In the genomic region with DNA sequence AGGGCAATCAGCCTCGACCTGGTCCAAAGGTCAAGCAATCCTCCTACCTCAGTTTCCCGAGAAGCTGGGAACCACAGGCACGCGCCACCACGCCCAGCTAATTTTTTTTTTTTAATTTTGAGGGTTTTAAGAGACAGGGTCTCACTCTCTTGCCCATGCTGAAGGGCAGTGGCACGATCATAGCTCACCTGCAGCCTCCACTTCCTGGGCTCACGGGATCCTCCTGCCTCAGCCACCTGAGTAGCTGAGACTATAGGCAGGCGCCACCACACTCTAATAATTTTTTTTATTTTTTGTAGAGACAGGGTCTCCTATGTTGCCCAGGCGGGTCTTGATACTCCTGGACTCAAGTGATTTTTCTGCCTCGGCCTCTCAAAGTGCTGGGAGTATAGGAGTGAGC, we compare ENCODE assay signal across 10 cellular contexts. TPM values are rescaled to one million over a fixed set of nuclear protein-coding genes. Genes with fewer than 3 reads are reported as not detected.
DNase-seq lines count a peak whose midpoint lies in the region; ATAC-seq, FAIRE-seq and TF ChIP-seq lines count a peak whose summit lies in the region.
"Had no signal": no experiment of that assay in that cellular context is flagged by ENCODE, and none has a peak within 500 bp of the region (broad histone marks: within the 10 kb centered on the region; RNA-seq: fewer than 3 reads in every experiment).

No MANE protein-coding gene starts in this region.

- peaks cover 59% of the 10 kb centered on the region for H3K79me2 ChIP-seq in Loucy (ENCODE audit: insufficient read depth, low read length)

- no peaks in the 10 kb centered on the region for H3K36me3 ChIP-seq in CD4-positive, CD25-positive, alpha-beta regulatory T cell (ENCODE audit: control insufficient read depth, insufficient read depth, low read length)
- H3K36me3 ChIP-seq in Loucy (ENCODE audit: insufficient read depth, low read length) (no peaks in the 10 kb centered on the region), small intestine (ENCODE audit: control insufficient read depth in 2 of 2, insufficient read depth in 2 of 2, low read length in 2 of 2) (peaks cover 0 to 2% of the 10 kb centered on the region in 2 donors)
- H3K36me3 ChIP-seq: tibial artery had no signal

- H3K9ac ChIP-seq in Loucy (ENCODE audit: low read depth, low read length, poor library complexity, severe bottlenecking): peak overlapping the region; percentile 91

- peak overlapping the region; percentile 21 for H3K27ac ChIP-seq in CD4-positive, CD25-positive, alpha-beta regulatory T cell (ENCODE audit: insufficient read depth, low read length, poor library complexity, severe bottlenecking)
- peak overlapping the region in 2 of 59 donors; percentile 31 to 90 for H3K27ac ChIP-seq in dorsolateral prefrontal cortex
- no peak overlapping the region for H3K27ac ChIP-seq in small intestine (ENCODE audit: low read depth in 1 of 2, low read length in 1 of 2)

- H3K4me1 Mint-ChIP-seq in CD4-positive, CD25-positive, alpha-beta regulatory T cell: peaks cover 21 to 54% (median 36%) of the 10 kb centered on the region in 4 donors
- H3K4me1 Mint-ChIP-seq in nephron progenitor cell: peaks cover 21% of the 10 kb centered on the region

- H3K9me3 Mint-ChIP-seq in CD4-positive, CD25-positive, alpha-beta regulatory T cell: peaks cover 0 to 2% (median 0%) of the 10 kb centered on the region in 7 donors
- H3K9me3 Mint-ChIP-seq in nephron progenitor cell: peaks cover 15% of the 10 kb centered on the region

- ATAC-seq in CD4-positive, CD25-positive, alpha-beta regulatory T cell (ENCODE audit: low read depth in 2 of 2): no peak

- TF ChIP-seq CTCF in Loucy (conservative IDR thresholded peaks at IDR 0.05; ENCODE audit: low read length) (no peak), dorsolateral prefrontal cortex (IDR thresholded peaks at IDR 0.05 in 54 of 56, conservative IDR thresholded peaks at IDR 0.05 in 2 of 56; ENCODE audit: low read depth in 1 of 56, partially characterized antibody in 56 of 56) (no peak), nephron progenitor cell (IDR thresholded peaks at IDR 0.05) (no peak)

- H3K36me3 Mint-ChIP-seq in CD4-positive, CD25-positive, alpha-beta regulatory T cell: no peaks in the 10 kb centered on the region
- H3K36me3 Mint-ChIP-seq in nephron progenitor cell (ENCODE audit: low read depth): peaks cover 22% of the 10 kb centered on the region

- peak overlapping the region; percentile 86 for H3K4me3 ChIP-seq in CD4-positive, CD25-positive, alpha-beta regulatory T cell (ENCODE audit: low read depth, low read length)
- peak overlapping the region; percentile 90 for H3K4me3 ChIP-seq in Loucy (ENCODE audit: low read length, poor library complexity, severe bottlenecking)
- H3K4me3 ChIP-seq in dorsolateral prefrontal cortex: peak overlapping the region in 51 of 59 donors; percentile 59 to 98 (median 91)
- H3K4me3 ChIP-seq in small intestine (ENCODE audit: low read depth in 1 of 2, low read length in 2 of 2): peak overlapping the region in 1 of 2 donors; percentile 1

- H3K27me3 Mint-ChIP-seq in CD4-positive, CD25-positive, alpha-beta regulatory T cell: peaks cover 5% of the 10 kb centered on the region
- peaks cover 15% of the 10 kb centered on the region for H3K27me3 Mint-ChIP-seq in nephron progenitor cell (ENCODE audit: low read depth, poor library complexity)

- no peaks in the 10 kb centered on the region for H3F3A ChIP-seq in Loucy (ENCODE audit: low read depth)

- peak overlapping the region; percentile 87 for H3K4me2 ChIP-seq in Loucy (ENCODE audit: low read depth, low read length, poor library complexity, severe bottlenecking)

- H3K4me3 Mint-ChIP-seq in CD4-positive, CD25-positive, alpha-beta regulatory T cell: peak overlapping the region; percentile 92 to 99 (median 94)
- peak overlapping the region; percentile 93 for H3K4me3 Mint-ChIP-seq in nephron progenitor cell

- no peaks in the 10 kb centered on the region for H3K9me3 ChIP-seq in CD4-positive, CD25-positive, alpha-beta regulatory T cell (ENCODE audit: control insufficient read depth in 2 of 2, low read length in 2 of 2)
- H3K9me3 ChIP-seq in Loucy (ENCODE audit: insufficient read depth, low read depth, low read length) (no peaks in the 10 kb centered on the region), small intestine (ENCODE audit: control insufficient read depth, low read depth) (no peaks in the 10 kb centered on the region)
- H3K9me3 ChIP-seq: mucosa of descending colon, tibial artery had no signal

- no peaks in the 10 kb centered on the region for H3K27me3 ChIP-seq in CD4-positive, CD25-positive, alpha-beta regulatory T cell (ENCODE audit: control insufficient read depth, insufficient read depth, low read length)
- H3K27me3 ChIP-seq in Loucy (ENCODE audit: insufficient read depth, low read length, poor library complexity, severe bottlenecking) (no peaks in the 10 kb centered on the region), dorsolateral prefrontal cortex (no peaks in the 10 kb centered on the region), small intestine (ENCODE audit: control insufficient read depth in 2 of 2, insufficient read depth in 2 of 2, low read length in 2 of 2) (no peaks in the 10 kb centered on the region)
- H3K27me3 ChIP-seq: tibial artery had no signal

- H3K9me2 ChIP-seq in Loucy (replicated peaks; ENCODE audit: low read depth, low read length): no peaks in the 10 kb centered on the region

- no peak for DNase-seq in CD4-positive, CD25-positive, alpha-beta regulatory T cell
- DNase-seq in dorsolateral prefrontal cortex: no peak
- no peak for DNase-seq in nephron progenitor cell
- no peak for DNase-seq in frontal cortex (ENCODE audit: low spot score in 2 of 2)
- no peak for DNase-seq in GM19239 (ENCODE audit: insufficient read length, low spot score)
- DNase-seq in T-helper 9 cell: no peak
- DNase-seq in small intestine: no peak

- intact Hi-C loops in dorsolateral prefrontal cortex (cut with DNase I): loop anchor here (5.0 to 10.0 kb wide), 4 partner anchors 110 to 470 kb away; a partner anchor contains a TSS

- H4K20me1 ChIP-seq in Loucy (ENCODE audit: insufficient read depth, low read length, poor library complexity, severe bottlenecking): peaks cover 33% of the 10 kb centered on the region

- FAIRE-seq in frontal cortex (lab: Jason Lieb, UNC): no peak
- no peak for FAIRE-seq in GM19239 (lab: Jason Lieb, UNC)
- no peak for FAIRE-seq in small intestine (lab: Jason Lieb, UNC)

- no peak overlapping the region for H2AFZ ChIP-seq in Loucy (ENCODE audit: low read length)

- WGBS in small intestine, 3 donors: 77 to 85% (median 83%) methylated on average over 10 of the region's 10 CpGs

- peaks cover 22% of the 10 kb centered on the region for H3K4me1 ChIP-seq in CD4-positive, CD25-positive, alpha-beta regulatory T cell (ENCODE audit: control insufficient read depth, insufficient read depth, low read length, poor library complexity, severe bottlenecking)
- H3K4me1 ChIP-seq in Loucy (ENCODE audit: insufficient read depth, low read length, poor library complexity, severe bottlenecking) (peaks cover 12% of the 10 kb centered on the region), small intestine (ENCODE audit: control insufficient read depth in 2 of 2, insufficient read depth in 1 of 2, low read depth in 1 of 2, low read length in 1 of 2) (peaks cover 5 to 9% of the 10 kb centered on the region in 2 donors)

- H3K27ac Mint-ChIP-seq in CD4-positive, CD25-positive, alpha-beta regulatory T cell: peak overlapping the region in 2 of 3 donors; percentile 95 to 96
- H3K27ac Mint-ChIP-seq in nephron progenitor cell: no peak overlapping the region

RNA-seq across cellular contexts. Expression of a gene that starts 1.6 kb away (rescaled TPM):
- total RNA-seq in CD4-positive, CD25-positive, alpha-beta regulatory T cell: 80.7 TPM
- polyA plus RNA-seq in CD4-positive, CD25-positive, alpha-beta regulatory T cell: 10 to 100 TPM; 18.0 to 23.3 (median 21.1) TPM
- total RNA-seq in dorsolateral prefrontal cortex (10 to 100 TPM; 37.0 to 83.1 (median 53.2) TPM), frontal cortex (109 TPM)
- polyA plus RNA-seq in small intestine: 10 to 100 TPM; 17.8 to 23.0 (median 20.5) TPM

RNA-seq across cellular contexts. Expression of a gene that starts 17.5 kb away (rescaled TPM):
- 24.2 TPM for total RNA-seq in CD4-positive, CD25-positive, alpha-beta regulatory T cell
- polyA plus RNA-seq in CD4-positive, CD25-positive, alpha-beta regulatory T cell: 10 to 100 TPM; 10.5 to 22.1 (median 14.2) TPM
- total RNA-seq in dorsolateral prefrontal cortex: 10 to 100 TPM; 28.1 to 67.6 (median 44.9) TPM
- total RNA-seq in frontal cortex: 28.5 TPM
- polyA plus RNA-seq in small intestine: 1 to 10 TPM; 4.2 to 6.5 (median 4.3) TPM
